18 cellular contexts compared by ENCODE assay signal in genomic region chr17:27621557-27621956, GRCh38. TPM values are rescaled to one million over a fixed set of nuclear protein-coding genes. Genes with fewer than 3 reads are reported as not detected.
DNase-seq lines count a peak whose midpoint lies in the region; ATAC-seq lines count a peak whose summit lies in the region.
"Had no signal": no experiment of that assay in that cellular context is flagged by ENCODE, and none has a peak within 500 bp of the region (broad histone marks: within the 10 kb centered on the region; RNA-seq: fewer than 3 reads in every experiment).

No MANE protein-coding gene starts in this region.

- H3K27ac Mint-ChIP-seq in activated CD4-positive, alpha-beta T cell treated with anti-CD3 and anti-CD28 coated beads, Interleukin-2, amount 10 ng/mL, durations not matched to agents 24 days and 14 days: peak overlapping the region; percentile 75
- peak overlapping the region; percentile 78 for H3K27ac Mint-ChIP-seq in activated naive CD8-positive, alpha-beta T cell treated with anti-CD3 and anti-CD28 coated beads, Interleukin-2, amount 10 ng/mL, durations not matched to agents 7 days and 5 days
- H3K27ac Mint-ChIP-seq in stimulated activated effector memory CD8-positive, alpha-beta T cell treated with anti-CD3 and anti-CD28 coated beads, Interleukin-12 subunit alpha, Interleukin-12 subunit beta, amount 100 ng/mL, for 72 hours: peak overlapping the region; percentile 60
- no peak overlapping the region for H3K27ac Mint-ChIP-seq in natural killer cell treated with Interleukin-12 subunit alpha and Interleukin-12 subunit beta and Interleukin-15 and Interleukin-18, amount 100 ng/mL, for 72 hours

- no peaks in the 10 kb centered on the region for H3K9me3 Mint-ChIP-seq in activated CD4-positive, alpha-beta T cell treated with anti-CD3 and anti-CD28 coated beads, Interleukin-2, amount 10 ng/mL, durations not matched to agents 24 days and 14 days
- no peaks in the 10 kb centered on the region for H3K9me3 Mint-ChIP-seq in activated naive CD8-positive, alpha-beta T cell treated with anti-CD3 and anti-CD28 coated beads, Interleukin-2, amount 10 ng/mL, durations not matched to agents 7 days and 5 days
- no peaks in the 10 kb centered on the region for H3K9me3 Mint-ChIP-seq in stimulated activated effector memory CD8-positive, alpha-beta T cell treated with anti-CD3 and anti-CD28 coated beads, Interleukin-12 subunit alpha, Interleukin-12 subunit beta, amount 100 ng/mL, for 72 hours
- no peaks in the 10 kb centered on the region for H3K9me3 Mint-ChIP-seq in natural killer cell treated with Interleukin-12 subunit alpha and Interleukin-12 subunit beta and Interleukin-15 and Interleukin-18, amount 100 ng/mL, for 72 hours
- H3K9me3 Mint-ChIP-seq: CD14-positive monocyte had no signal

- POLR2A ChIA-PET in activated naive CD8-positive, alpha-beta T cell treated with anti-CD3 and anti-CD28 coated beads, Interleukin-2, amount 10 ng/mL, durations not matched to agents 7 days and 5 days (lab: Charles Lee): interaction anchor here (1.2 kb wide), 1 partner anchor 9 kb away, joined by 4 read pairs; the partner anchor contains the start of gene LGALS9

- intact Hi-C loops in activated CD4-positive, alpha-beta T cell treated with anti-CD3 and anti-CD28 coated beads, Interleukin-2, amount 10 ng/mL, durations not matched to agents 24 days and 14 days (cut with micrococcal nuclease): no loop called here

- no peak for ATAC-seq in activated naive CD8-positive, alpha-beta T cell treated with anti-CD3 and anti-CD28 coated beads, Interleukin-2, amount 10 ng/mL, durations not matched to agents 7 days and 5 days (ENCODE audit: low read depth)
- ATAC-seq in stimulated activated effector memory CD8-positive, alpha-beta T cell treated with anti-CD3 and anti-CD28 coated beads, Interleukin-12 subunit alpha, Interleukin-12 subunit beta, amount 100 ng/mL, for 72 hours: no peak
- ATAC-seq in natural killer cell treated with Interleukin-12 subunit alpha and Interleukin-12 subunit beta and Interleukin-15 and Interleukin-18, amount 100 ng/mL, for 72 hours: no peak
- ATAC-seq in GM21515 (IDR thresholded peaks at IDR 0.05; ENCODE audit: unreplicated experiment): no peak

- DNase-seq in activated CD4-positive, alpha-beta T cell treated with anti-CD3 and anti-CD28 coated beads, Interleukin-2, amount 10 ng/mL, durations not matched to agents 24 days and 14 days: no peak
- no peak for DNase-seq in activated CD4-positive, alpha-beta T cell treated with anti-CD3 and anti-CD28 coated beads, Interleukin-2, amount 50 U/mL, for 1 hour
- no peak for DNase-seq in activated naive CD8-positive, alpha-beta T cell treated with anti-CD3 and anti-CD28 coated beads, Interleukin-2, amount 10 ng/mL, durations not matched to agents 7 days and 5 days
- DNase-seq in medulla oblongata (ENCODE audit: extremely low spot score) (peak; percentile 73), NCI-H128 (lab: John Stamatoyannopoulos, UW; ENCODE audit: unreplicated experiment) (no peak)
- no peak for DNase-seq in stimulated activated effector memory CD8-positive, alpha-beta T cell treated with anti-CD3 and anti-CD28 coated beads, Interleukin-12 subunit alpha, Interleukin-12 subunit beta, amount 100 ng/mL, for 72 hours (ENCODE audit: low spot score in 2 of 2)
- no peak for DNase-seq in natural killer cell treated with Interleukin-12 subunit alpha and Interleukin-12 subunit beta and Interleukin-15 and Interleukin-18, amount 100 ng/mL, for 72 hours (ENCODE audit: low spot score)
- DNase-seq: 8988T; DMS 273 treated with DMSO at 0.1 percent for 48 hours; GF-D8; NCI-H1417 treated with DMSO at 0.1 percent for 48 hours; NCI-H1930; NCI-H2171; NCI-H446; NCI-H69; NK-92 treated with Interleukin-12 subunit alpha and Interleukin-12 subunit beta, amount 100 ng/mL, for 24 hours had no signal

- H3K4me3 Mint-ChIP-seq in activated CD4-positive, alpha-beta T cell treated with anti-CD3 and anti-CD28 coated beads, Interleukin-2, amount 10 ng/mL, durations not matched to agents 24 days and 14 days: no peak overlapping the region
- no peak overlapping the region for H3K4me3 Mint-ChIP-seq in activated naive CD8-positive, alpha-beta T cell treated with anti-CD3 and anti-CD28 coated beads, Interleukin-2, amount 10 ng/mL, durations not matched to agents 7 days and 5 days
- no peak overlapping the region for H3K4me3 Mint-ChIP-seq in stimulated activated effector memory CD8-positive, alpha-beta T cell treated with anti-CD3 and anti-CD28 coated beads, Interleukin-12 subunit alpha, Interleukin-12 subunit beta, amount 100 ng/mL, for 72 hours
- no peak overlapping the region for H3K4me3 Mint-ChIP-seq in natural killer cell treated with Interleukin-12 subunit alpha and Interleukin-12 subunit beta and Interleukin-15 and Interleukin-18, amount 100 ng/mL, for 72 hours
- H3K4me3 Mint-ChIP-seq: CD14-positive monocyte had no signal

- no peaks in the 10 kb centered on the region for H3K27me3 Mint-ChIP-seq in activated CD4-positive, alpha-beta T cell treated with anti-CD3 and anti-CD28 coated beads, Interleukin-2, amount 10 ng/mL, durations not matched to agents 24 days and 14 days
- H3K27me3 Mint-ChIP-seq in activated naive CD8-positive, alpha-beta T cell treated with anti-CD3 and anti-CD28 coated beads, Interleukin-2, amount 10 ng/mL, durations not matched to agents 7 days and 5 days: no peaks in the 10 kb centered on the region
- H3K27me3 Mint-ChIP-seq in natural killer cell treated with Interleukin-12 subunit alpha and Interleukin-12 subunit beta and Interleukin-15 and Interleukin-18, amount 100 ng/mL, for 72 hours: no peaks in the 10 kb centered on the region

- H3K4me1 Mint-ChIP-seq in activated CD4-positive, alpha-beta T cell treated with anti-CD3 and anti-CD28 coated beads, Interleukin-2, amount 10 ng/mL, durations not matched to agents 24 days and 14 days: peaks cover 27% of the 10 kb centered on the region
- H3K4me1 Mint-ChIP-seq in activated naive CD8-positive, alpha-beta T cell treated with anti-CD3 and anti-CD28 coated beads, Interleukin-2, amount 10 ng/mL, durations not matched to agents 7 days and 5 days: peaks cover 21% of the 10 kb centered on the region
- H3K4me1 Mint-ChIP-seq in stimulated activated effector memory CD8-positive, alpha-beta T cell treated with anti-CD3 and anti-CD28 coated beads, Interleukin-12 subunit alpha, Interleukin-12 subunit beta, amount 100 ng/mL, for 72 hours: peaks cover 9% of the 10 kb centered on the region
- peaks cover 0 to 6% of the 10 kb centered on the region in 2 donors for H3K4me1 Mint-ChIP-seq in natural killer cell treated with Interleukin-12 subunit alpha and Interleukin-12 subunit beta and Interleukin-15 and Interleukin-18, amount 100 ng/mL, for 72 hours (ENCODE audit: low read depth in 2 of 2)
- H3K4me1 Mint-ChIP-seq: CD14-positive monocyte had no signal

- H3K36me3 Mint-ChIP-seq in activated CD4-positive, alpha-beta T cell treated with anti-CD3 and anti-CD28 coated beads, Interleukin-2, amount 10 ng/mL, durations not matched to agents 24 days and 14 days (ENCODE audit: low read depth): peaks cover 64% of the 10 kb centered on the region
- H3K36me3 Mint-ChIP-seq in activated naive CD8-positive, alpha-beta T cell treated with anti-CD3 and anti-CD28 coated beads, Interleukin-2, amount 10 ng/mL, durations not matched to agents 7 days and 5 days: peaks cover 18% of the 10 kb centered on the region
- peaks cover 75% of the 10 kb centered on the region for H3K36me3 Mint-ChIP-seq in stimulated activated effector memory CD8-positive, alpha-beta T cell treated with anti-CD3 and anti-CD28 coated beads, Interleukin-12 subunit alpha, Interleukin-12 subunit beta, amount 100 ng/mL, for 72 hours
- peaks cover 13% of the 10 kb centered on the region for H3K36me3 Mint-ChIP-seq in natural killer cell treated with Interleukin-12 subunit alpha and Interleukin-12 subunit beta and Interleukin-15 and Interleukin-18, amount 100 ng/mL, for 72 hours

RNA-seq across cellular contexts. Expression of gene LGALS9, which starts 9.4 kb away (rescaled TPM):
- total RNA-seq in activated CD4-positive, alpha-beta T cell treated with anti-CD3 and anti-CD28 coated beads, Interleukin-2, amount 10 ng/mL, durations not matched to agents 24 days and 14 days: 46.4 and 51.6 TPM in 2 replicates
- 100 to 1,000 TPM; 159 to 175 TPM for total RNA-seq in activated naive CD8-positive, alpha-beta T cell treated with anti-CD3 and anti-CD28 coated beads, Interleukin-2, amount 10 ng/mL, durations not matched to agents 7 days and 5 days
- 10 to 100 TPM; 19.9 to 29.6 TPM for total RNA-seq in natural killer cell treated with Interleukin-12 subunit alpha and Interleukin-12 subunit beta and Interleukin-15 and Interleukin-18, amount 100 ng/mL, for 72 hours

Comparison
In these comparisons a context has a peak if more than half of its experiments do, and no peak if none do; other contexts are left out.
1. H3K27ac Mint-ChIP-seq: peak in activated CD4-positive, alpha-beta T cell treated with anti-CD3 and anti-CD28 coated beads, Interleukin-2, amount 10 ng/mL, durations not matched to agents 24 days and 14 days (single experiment), activated naive CD8-positive, alpha-beta T cell treated with anti-CD3 and anti-CD28 coated beads, Interleukin-2, amount 10 ng/mL, durations not matched to agents 7 days and 5 days (single experiment) and stimulated activated effector memory CD8-positive, alpha-beta T cell treated with anti-CD3 and anti-CD28 coated beads, Interleukin-12 subunit alpha, Interleukin-12 subunit beta, amount 100 ng/mL, for 72 hours (single experiment); none in natural killer cell treated with Interleukin-12 subunit alpha and Interleukin-12 subunit beta and Interleukin-15 and Interleukin-18, amount 100 ng/mL, for 72 hours (0 of 2).